8 cellular contexts compared by ENCODE assay signal in genomic region chr6:42898891-42899361, GRCh38. TPM values are rescaled to one million over a fixed set of nuclear protein-coding genes. Genes with fewer than 3 reads are reported as not detected.
DNase-seq lines count a peak whose midpoint lies in the region; ATAC-seq and TF ChIP-seq lines count a peak whose summit lies in the region.

No MANE protein-coding gene starts in this region.

- H3K9me3 Mint-ChIP-seq in activated CD4-positive, alpha-beta T cell treated with anti-CD3 and anti-CD28 coated beads, Interleukin-2, amount 10 ng/mL, durations not matched to agents 24 days and 14 days, result no peaks in the 10 kb centered on the region

- H3K27ac ChIP-seq in dorsolateral prefrontal cortex, result peak overlapping the region in 5 of 59 donors; percentile 6 to 51 (median 41)

- H3K27me3 ChIP-seq in H7 (ENCODE audit: control insufficient read depth, insufficient read depth, low read length) (no peaks in the 10 kb centered on the region), dorsolateral prefrontal cortex (no peaks in the 10 kb centered on the region)

- ATAC-seq in HG02588 (IDR thresholded peaks at IDR 0.05; ENCODE audit: unreplicated experiment), result no peak

- no peak for DNase-seq in AG09309 (ENCODE audit: low read depth)
- DNase-seq in H7, result peak; percentile 51
- DNase-seq in NCI-H69 (lab: John Stamatoyannopoulos, UW), result peak; percentile 92
- DNase-seq in activated CD4-positive, alpha-beta T cell treated with anti-CD3 and anti-CD28 coated beads, Interleukin-2, amount 10 ng/mL, durations not matched to agents 24 days and 14 days, result peak; percentile 93
- peak in 8 of 10 donors; percentile 55 to 82 (median 66) for DNase-seq in dorsolateral prefrontal cortex
- DNase-seq in mucosa of gallbladder (ENCODE audit: low spot score), result peak; percentile 82
- peak; percentile 55 for DNase-seq in stimulated activated CD8-positive, alpha-beta memory T cell treated with anti-CD3 and anti-CD28 coated beads, Interleukin-7, amount 100 ng/mL, for 24 hours (ENCODE audit: low read depth)

- intact Hi-C loops in activated CD4-positive, alpha-beta T cell treated with anti-CD3 and anti-CD28 coated beads, Interleukin-2, amount 10 ng/mL, durations not matched to agents 24 days and 14 days (cut with micrococcal nuclease), result loop anchor here (1.0 to 2.0 kb wide), 2 partner anchors 20 to 238 kb away; partner anchors contain the start of gene RPL7L1
- intact Hi-C loops in dorsolateral prefrontal cortex (cut with DNase I), result no loop called here

- peak; percentile 56 for TF ChIP-seq CTCF in AG09309 (IDR thresholded peaks at IDR 0.05; ENCODE audit: control insufficient read depth, insufficient read depth, low read depth, low read length, missing control alignments)
- peak; percentile 65 to 93 (median 86) for TF ChIP-seq CTCF in dorsolateral prefrontal cortex (IDR thresholded peaks at IDR 0.05 in 54 of 56, conservative IDR thresholded peaks at IDR 0.05 in 2 of 56; ENCODE audit: low read depth in 1 of 56, partially characterized antibody in 56 of 56)

- H3K4me3 Mint-ChIP-seq in activated CD4-positive, alpha-beta T cell treated with anti-CD3 and anti-CD28 coated beads, Interleukin-2, amount 10 ng/mL, durations not matched to agents 24 days and 14 days, result no peak overlapping the region

- H3K4me3 ChIP-seq in AG09309 (ENCODE audit: control insufficient read depth, low read depth, low read length) (no peak overlapping the region), H7 (ENCODE audit: insufficient read depth, low read depth, low read length) (no peak overlapping the region), dorsolateral prefrontal cortex (peak overlapping the region in 6 of 59 donors; percentile 5 to 27 (median 22))

- no peak overlapping the region for H3K27ac Mint-ChIP-seq in activated CD4-positive, alpha-beta T cell treated with anti-CD3 and anti-CD28 coated beads, Interleukin-2, amount 10 ng/mL, durations not matched to agents 24 days and 14 days

- no peaks in the 10 kb centered on the region for H3K27me3 Mint-ChIP-seq in activated CD4-positive, alpha-beta T cell treated with anti-CD3 and anti-CD28 coated beads, Interleukin-2, amount 10 ng/mL, durations not matched to agents 24 days and 14 days

- no peaks in the 10 kb centered on the region for H3K36me3 ChIP-seq in H7 (replicated peaks; ENCODE audit: control insufficient read depth, insufficient read depth, low read length)

- peaks cover 17% of the 10 kb centered on the region for H3K4me1 Mint-ChIP-seq in activated CD4-positive, alpha-beta T cell treated with anti-CD3 and anti-CD28 coated beads, Interleukin-2, amount 10 ng/mL, durations not matched to agents 24 days and 14 days

- H3K36me3 Mint-ChIP-seq in activated CD4-positive, alpha-beta T cell treated with anti-CD3 and anti-CD28 coated beads, Interleukin-2, amount 10 ng/mL, durations not matched to agents 24 days and 14 days (ENCODE audit: low read depth), result no peaks in the 10 kb centered on the region

RNA-seq across cellular contexts. Expression of gene PTCRA, which starts 16.9 kb away (rescaled TPM):
- total RNA-seq in H7 (2014; rRNA removed; shearing (Covaris generic)), result not detected in 2 replicates
- not detected in 2 replicates for total RNA-seq in activated CD4-positive, alpha-beta T cell treated with anti-CD3 and anti-CD28 coated beads, Interleukin-2, amount 10 ng/mL, durations not matched to agents 24 days and 14 days
- total RNA-seq in dorsolateral prefrontal cortex (1 to 10 TPM in 5 of 120 experiments, under 1 TPM in 8, not detected in 107; 0.40 to 2.0 (median 0.81) TPM), mucosa of gallbladder (0.37 TPM)

RNA-seq across cellular contexts. Expression of gene RPL7L1, which starts 19.5 kb away (rescaled TPM):
- total RNA-seq in H7 (2014; rRNA removed; shearing (Covaris generic)), result 114 and 125 TPM in 2 replicates
- 182 and 189 TPM in 2 replicates for total RNA-seq in activated CD4-positive, alpha-beta T cell treated with anti-CD3 and anti-CD28 coated beads, Interleukin-2, amount 10 ng/mL, durations not matched to agents 24 days and 14 days
- total RNA-seq in dorsolateral prefrontal cortex (10 to 100 TPM; 50.3 to 97.8 (median 77.4) TPM), mucosa of gallbladder (61.1 TPM)

RNA-seq across cellular contexts. Expression of gene CNPY3, which starts 30.4 kb away (rescaled TPM):
- 34.5 and 37.8 TPM in 2 replicates for total RNA-seq in H7 (2014; rRNA removed; shearing (Covaris generic))
- 45.9 and 49.0 TPM in 2 replicates for total RNA-seq in activated CD4-positive, alpha-beta T cell treated with anti-CD3 and anti-CD28 coated beads, Interleukin-2, amount 10 ng/mL, durations not matched to agents 24 days and 14 days
- 10 to 100 TPM; 33.3 to 56.8 (median 43.9) TPM for total RNA-seq in dorsolateral prefrontal cortex
- 88.9 TPM for total RNA-seq in mucosa of gallbladder
